In the genomic region with DNA sequence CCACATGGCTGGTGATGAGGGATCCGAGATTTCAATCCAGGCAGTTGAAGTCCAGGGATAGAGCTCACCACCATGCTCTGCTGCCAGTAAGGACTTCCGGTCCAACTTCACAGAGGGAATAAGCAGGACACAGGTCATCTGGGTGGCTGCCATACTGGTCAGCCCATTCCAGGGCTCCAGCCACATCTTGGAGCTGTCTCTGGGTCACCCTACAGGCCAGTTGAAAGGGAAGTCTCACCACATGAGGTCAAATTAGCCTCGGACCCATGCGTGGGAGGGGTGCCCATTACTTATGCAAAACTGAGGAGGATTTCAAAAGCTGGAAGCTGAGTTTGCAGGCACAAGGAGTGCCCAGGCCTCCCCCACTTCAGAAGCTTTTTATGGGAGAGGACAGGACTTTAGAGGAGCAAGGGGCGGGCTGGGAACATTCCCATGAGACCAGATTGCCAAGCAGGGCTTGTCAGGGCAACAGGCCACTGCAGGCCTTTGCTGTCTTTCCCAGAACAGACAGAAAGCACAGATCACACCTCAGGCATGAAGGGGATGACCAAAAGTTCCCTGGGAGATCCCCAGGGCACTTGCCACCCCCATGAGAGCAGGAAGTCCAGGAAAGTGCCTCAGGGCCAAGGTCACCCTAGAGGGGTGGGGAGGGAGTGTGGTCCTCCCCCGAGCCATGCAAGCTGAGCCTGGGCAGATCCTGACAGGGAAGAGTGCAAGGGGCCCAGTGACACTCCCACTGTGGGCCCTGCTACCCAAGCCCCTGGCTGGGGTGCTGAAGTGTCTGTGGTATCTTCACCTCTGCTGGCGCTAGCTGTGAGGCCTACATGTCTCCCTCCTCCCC, we compare ENCODE assay signal across 1 cellular context.
TF ChIP-seq lines count a peak whose summit lies in the region.

No MANE protein-coding gene starts in this region.

TF ChIP-seq in SK-N-SH, 30 proteins besides CTCF, POLR2A, EP300 and RAD21:
- TF ChIP-seq, protein P1, sequence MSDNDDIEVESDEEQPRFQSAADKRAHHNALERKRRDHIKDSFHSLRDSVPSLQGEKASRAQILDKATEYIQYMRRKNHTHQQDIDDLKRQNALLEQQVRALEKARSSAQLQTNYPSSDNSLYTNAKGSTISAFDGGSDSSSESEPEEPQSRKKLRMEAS (IDR thresholded peaks at IDR 0.05; ENCODE audit: low read depth), result no peak
- no peak for TF ChIP-seq GATA2 (CRISPR knock-in tag; IDR thresholded peaks at IDR 0.05)
- no peak for TF ChIP-seq SMC3 (IDR thresholded peaks at IDR 0.05; ENCODE audit: low read depth, low read length)
TF ChIP-seq in SK-N-SH: peak in this region for 0.
